8 cellular contexts compared by ENCODE assay signal in genomic region chr1:20732071-20732587, GRCh38. TPM values are rescaled to one million over a fixed set of nuclear protein-coding genes. Genes with fewer than 3 reads are reported as not detected.
A peak's percentile ranks its signal among the peaks of the same experiment; 100 is the strongest.
DNase-seq lines count a peak whose midpoint lies in the region; ATAC-seq and TF ChIP-seq lines count a peak whose summit lies in the region.

No MANE protein-coding gene starts in this region.

- CTCF ChIA-PET in AG04450 (lab: Charles Lee): no interaction called here

- peak; percentile 44 for DNase-seq in AG04450 (ENCODE audit: low read depth, low spot score)
- peak; percentile 64 for DNase-seq in KBM-7
- DNase-seq in T follicular helper cell (ENCODE audit: low read depth): peak; percentile 34
- peak in 1 of 2 donors; percentile 79 for DNase-seq in ascending aorta (ENCODE audit: low spot score in 2 of 2)
- peak in 32 of 51 donors; percentile 9 to 77 (median 48) for DNase-seq in hypothalamus (lab: John Stamatoyannopoulos, UW)
- peak; percentile 81 for DNase-seq in retina
- no peak for DNase-seq in SKM-1 (lab: John Stamatoyannopoulos, UW; ENCODE audit: unreplicated experiment)

- H3K9me3 ChIP-seq in AG04450 (ENCODE audit: control insufficient read depth, insufficient read depth, low read length) (no peaks in the 10 kb centered on the region; the same call in 1 of the 2 replicates), ascending aorta (no peaks in the 10 kb centered on the region)

- H3K4me3 ChIP-seq in AG04450 (ENCODE audit: low read depth, low read length) (peak overlapping the region; percentile 68), ascending aorta (peak overlapping the region; percentile 70 to 85)

- H3K27ac ChIP-seq in AG04450 (ENCODE audit: low read depth, low read length) (peak overlapping the region; percentile 98), ascending aorta (peak overlapping the region; percentile 66 to 85)

- intact Hi-C loops in ascending aorta (cut with DNase I): loop anchor here (5.0 to 10.0 kb wide), 2 partner anchors 207 to 610 kb away; no protein-coding TSS in a partner anchor

- in situ Hi-C loops in KBM-7 (cut with MboI; ENCODE audit: low pct_unique_long_range_greater_than_20kb, low sequenced_read_pairs): no loop called here

- TF ChIP-seq CTCF in AG04450 (IDR thresholded peaks at IDR 0.05; ENCODE audit: low read depth, low read length) (no peak), ascending aorta (IDR thresholded peaks at IDR 0.05) (no peak)

- POLR2A ChIA-PET in AG04450 (lab: Yijun Ruan, JAX): interaction anchor here (0.6 to 2.4 kb wide), 4 partner anchors 15 to 82 kb away, joined by 5 to 10 read pairs (median 8); partner anchors contain the start of gene KIF17

- H3K27me3 ChIP-seq in AG04450 (ENCODE audit: control insufficient read depth, insufficient read depth, low read length) (no peaks in the 10 kb centered on the region), ascending aorta (peaks cover 5% of the 10 kb centered on the region)

- H3K36me3 ChIP-seq in ascending aorta: peaks cover 1 to 2% of the 10 kb centered on the region in 2 donors

- H3K4me1 ChIP-seq in ascending aorta: peaks cover 7 to 19% of the 10 kb centered on the region in 2 donors

- ATAC-seq in GM19328 (IDR thresholded peaks at IDR 0.05; ENCODE audit: unreplicated experiment): peak; percentile 60

RNA-seq across cellular contexts. Expression of gene SH2D5, which starts 0.4 kb away (rescaled TPM):
- polyA plus RNA-seq in AG04450 (2011; rRNA removed): 4.9 and 6.5 TPM in 2 replicates
- polyA minus RNA-seq in AG04450 (2011; rRNA and poly(A)+ RNA removed): 3.5 and 5.3 TPM in 2 replicates
- total RNA-seq in ascending aorta: not detected

RNA-seq across cellular contexts. Expression of gene KIF17, which starts 14.3 kb away (rescaled TPM):
- 2.7 and 2.8 TPM in 2 replicates for polyA plus RNA-seq in AG04450 (2011; rRNA removed)
- 3.1 and 3.6 TPM in 2 replicates for polyA minus RNA-seq in AG04450 (2011; rRNA and poly(A)+ RNA removed)
- 18.5 TPM for total RNA-seq in ascending aorta

RNA-seq across cellular contexts. Expression of gene HP1BP3, which starts 55.0 kb away (rescaled TPM):
- polyA plus RNA-seq in AG04450 (2011; rRNA removed): 141 and 203 TPM in 2 replicates
- polyA minus RNA-seq in AG04450 (2011; rRNA and poly(A)+ RNA removed): 94.1 and 123 TPM in 2 replicates
- 109 TPM for total RNA-seq in ascending aorta
